ENCODE assay signal across 20 cellular contexts in the genomic region with DNA sequence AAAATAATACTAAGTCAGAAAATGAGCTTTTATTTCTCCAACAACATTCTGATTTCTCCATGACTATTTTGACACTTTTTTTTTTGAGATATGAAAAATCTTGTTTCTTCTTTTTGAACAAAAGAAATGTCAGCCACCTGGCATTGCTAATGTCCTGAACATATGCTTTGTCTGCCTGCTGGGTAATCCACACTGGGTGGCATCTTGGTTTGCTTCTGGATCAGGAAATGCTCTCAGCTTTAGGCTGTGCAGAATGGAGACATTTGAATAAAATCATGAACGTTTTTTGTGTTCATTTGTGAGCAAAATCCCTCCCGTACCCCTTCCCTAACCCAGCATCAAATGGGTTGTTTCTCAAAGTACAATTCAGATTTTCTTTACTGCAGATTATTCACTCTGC.
"Had no signal": no experiment of that assay in that cellular context is flagged by ENCODE, and none has a peak within 500 bp of the region (broad histone marks: within the 10 kb centered on the region; RNA-seq: fewer than 3 reads in every experiment).

No MANE protein-coding gene starts in this region.

- H3K4me1 ChIP-seq: ascending aorta, lower lobe of right lung, tibial nerve, uterus had no signal

- DNase-seq: activated CD4-positive, alpha-beta T cell treated with anti-CD3 and anti-CD28 coated beads, Interleukin-2, amount 50 U/mL, for 1 hour; activated CD4-positive, CD25-positive, alpha-beta regulatory T cell treated with anti-CD3 and anti-CD28 coated beads, Interleukin-2, amount 50 U/mL, for 72 hours; activated CD8-positive, alpha-beta memory T cell treated with anti-CD3 and anti-CD28 coated beads, Interleukin-2, amount 50 U/mL, for 4 hours; activated effector memory CD4-positive, alpha-beta T cell treated with Interleukin-2 at 50 U/mL for 16 hours; activated naive CD4-positive, alpha-beta T cell treated with anti-CD3 and anti-CD28 coated beads, Interleukin-2, amount 10 ng/mL, durations not matched to agents 7 days and 5 days; activated naive CD8-positive, alpha-beta T cell treated with anti-CD3 and anti-CD28 coated beads, Interleukin-2, amount 50 U/mL, for 24 hours; activated T-cell treated with anti-CD3 and anti-CD28 coated beads, Interleukin-2, amount 50 U/mL, for 48 hours; effector CD8-positive, alpha-beta T cell; esophagus squamous epithelium; lower lobe of right lung; natural killer cell; occipital lobe; stimulated activated CD4-positive, alpha-beta T cell treated with anti-CD3 and anti-CD28 coated beads, Interleukin-2, amount 100 ng/mL, for 48 hours; T-helper 2 cell; uterus had no signal

- H3K27ac Mint-ChIP-seq: activated naive CD4-positive, alpha-beta T cell treated with anti-CD3 and anti-CD28 coated beads, Interleukin-2, amount 10 ng/mL, durations not matched to agents 7 days and 5 days; activated naive CD8-positive, alpha-beta T cell treated with anti-CD3 and anti-CD28 coated beads, Interleukin-2, amount 50 U/mL, for 24 hours; dendritic cell treated with granulocyte-macrophage colony-stimulating factor and Interleukin-4, amounts not matched to agents 40 ng/mL and 50 ng/mL, for 4 days; natural killer cell; stimulated activated naive CD8-positive, alpha-beta T cell treated with anti-CD3 and anti-CD28 coated beads, Interleukin-15, Interleukin-2, amounts not matched to agents 100 ng/mL and 50 ng/mL, for 24 hours had no signal

- H3K27me3 ChIP-seq: ascending aorta, esophagus squamous epithelium, hepatocyte, tibial nerve, uterus had no signal

- H3K4me3 ChIP-seq: ascending aorta, esophagus squamous epithelium, hepatocyte, lower lobe of right lung, tibial nerve, uterus had no signal

- H3K4me3 Mint-ChIP-seq: activated naive CD4-positive, alpha-beta T cell treated with anti-CD3 and anti-CD28 coated beads, Interleukin-2, amount 10 ng/mL, durations not matched to agents 7 days and 5 days; activated naive CD8-positive, alpha-beta T cell treated with anti-CD3 and anti-CD28 coated beads, Interleukin-2, amount 50 U/mL, for 24 hours; dendritic cell treated with granulocyte-macrophage colony-stimulating factor and Interleukin-4, amounts not matched to agents 40 ng/mL and 50 ng/mL, for 4 days; natural killer cell; stimulated activated naive CD8-positive, alpha-beta T cell treated with anti-CD3 and anti-CD28 coated beads, Interleukin-15, Interleukin-2, amounts not matched to agents 100 ng/mL and 50 ng/mL, for 24 hours had no signal

- H3K4me2 ChIP-seq: hepatocyte had no signal

- H3K79me2 ChIP-seq: hepatocyte had no signal

- H3K4me1 Mint-ChIP-seq: natural killer cell had no signal

- ATAC-seq: activated naive CD8-positive, alpha-beta T cell treated with anti-CD3 and anti-CD28 coated beads, Interleukin-2, amount 50 U/mL, for 24 hours; lower lobe of right lung; natural killer cell had no signal

- H3K9me3 Mint-ChIP-seq: activated naive CD4-positive, alpha-beta T cell treated with anti-CD3 and anti-CD28 coated beads, Interleukin-2, amount 10 ng/mL, durations not matched to agents 7 days and 5 days; activated naive CD8-positive, alpha-beta T cell treated with anti-CD3 and anti-CD28 coated beads, Interleukin-2, amount 50 U/mL, for 24 hours; dendritic cell treated with granulocyte-macrophage colony-stimulating factor and Interleukin-4, amounts not matched to agents 40 ng/mL and 50 ng/mL, for 4 days; natural killer cell; stimulated activated naive CD8-positive, alpha-beta T cell treated with anti-CD3 and anti-CD28 coated beads, Interleukin-15, Interleukin-2, amounts not matched to agents 100 ng/mL and 50 ng/mL, for 24 hours had no signal

- H3K36me3 Mint-ChIP-seq: activated naive CD4-positive, alpha-beta T cell treated with anti-CD3 and anti-CD28 coated beads, Interleukin-2, amount 10 ng/mL, durations not matched to agents 7 days and 5 days; natural killer cell had no signal

- H3K9me3 ChIP-seq: ascending aorta, esophagus squamous epithelium, lower lobe of right lung, tibial nerve, uterus had no signal

- H2AFZ ChIP-seq: hepatocyte had no signal

- H3K36me3 ChIP-seq: ascending aorta, esophagus squamous epithelium, lower lobe of right lung, tibial nerve, uterus had no signal

- H3K27ac ChIP-seq: ascending aorta, esophagus squamous epithelium, hepatocyte, lower lobe of right lung, tibial nerve, uterus had no signal
